Comparison of ENCODE assay signal across 12 cellular contexts in the genomic region with DNA sequence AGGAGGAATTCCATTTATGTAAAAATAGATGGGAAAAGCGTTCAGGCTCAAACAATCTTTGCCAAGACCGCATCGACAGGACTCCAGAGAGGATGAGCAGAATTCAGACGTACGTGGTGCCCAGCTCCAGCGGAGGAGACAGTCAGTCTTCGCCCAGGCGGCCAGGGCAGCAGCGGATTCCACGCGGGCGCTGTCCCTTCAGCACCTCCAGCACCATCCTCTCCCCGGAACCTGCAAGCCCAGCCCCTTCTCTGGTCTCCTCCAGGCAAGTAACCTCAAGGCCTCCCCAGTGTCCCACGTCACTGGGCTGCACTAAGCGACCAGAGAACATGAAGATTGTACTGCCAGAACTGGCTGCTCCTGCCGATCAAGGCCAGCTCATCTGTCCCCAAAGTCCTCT. TPM values are rescaled to one million over a fixed set of nuclear protein-coding genes. Genes with fewer than 3 reads are reported as not detected.
DNase-seq lines count a peak whose midpoint lies in the region; ATAC-seq and TF ChIP-seq lines count a peak whose summit lies in the region.
"Had no signal": no experiment of that assay in that cellular context is flagged by ENCODE, and none has a peak within 500 bp of the region (broad histone marks: within the 10 kb centered on the region; RNA-seq: fewer than 3 reads in every experiment).

No MANE protein-coding gene starts in this region.

- peaks cover 38% of the 10 kb centered on the region for H3K4me1 Mint-ChIP-seq in WTC11

- ATAC-seq in WTC11: peak; percentile 28
- ATAC-seq in left ventricle myocardium superior: peak; percentile 72
- no peak for ATAC-seq in HG03196 (IDR thresholded peaks at IDR 0.05; ENCODE audit: unreplicated experiment)

- peak; percentile 45 for DNase-seq in A172 (ENCODE audit: low spot score)
- DNase-seq in Daoy (ENCODE audit: low read depth): peak; percentile 63
- peak; percentile 71 for DNase-seq in WTC11 (ENCODE audit: low spot score)
- DNase-seq in left ventricle myocardium superior: peak; percentile 64
- DNase-seq in NCI-H2171 (lab: John Stamatoyannopoulos, UW): no peak
- no peak for DNase-seq in NCI-H526 treated with DMSO at 0.1 percent for 48 hours (lab: John Stamatoyannopoulos, UW)
- no peak for DNase-seq in superior temporal gyrus (ENCODE audit: extremely low spot score)
- DNase-seq: NCI-H2029 treated with DMSO at 0.1 percent for 48 hours, nucleus accumbens, SHP77 treated with DMSO at 0.1 percent for 48 hours had no signal

- no peak for TF ChIP-seq CTCF in WTC11 (IDR thresholded peaks at IDR 0.05)

- POLR2A ChIA-PET in WTC11 (lab: Charles Lee): no interaction called here

- intact Hi-C loops in left ventricle myocardium superior (cut with micrococcal nuclease): no loop called here

- peaks cover 11% of the 10 kb centered on the region for H3K27me3 Mint-ChIP-seq in WTC11 (ENCODE audit: low read depth)

- H3K36me3 Mint-ChIP-seq in WTC11: no peaks in the 10 kb centered on the region

- CTCF ChIA-PET in WTC11 (lab: Charles Lee): interaction anchor here (1.0 to 1.2 kb wide), 2 partner anchors 8 to 21 kb away, joined by 8 to 13 read pairs; no protein-coding TSS in a partner anchor

- no peak overlapping the region for H3K4me3 Mint-ChIP-seq in WTC11

- H3K27ac Mint-ChIP-seq in WTC11: no peak overlapping the region

- H3K9me3 Mint-ChIP-seq in WTC11: no peaks in the 10 kb centered on the region

TF ChIP-seq in WTC11, 78 proteins besides CTCF, POLR2A, EP300 and RAD21:
- 0 out of 2 replicates have a peak, but pooled peaks have one; percentile 42 for TF ChIP-seq SMAD3 (CRISPR knock-in tag; IDR thresholded peaks at IDR 0.05; ENCODE audit: borderline replicate concordance)
- TF ChIP-seq, protein P1, sequence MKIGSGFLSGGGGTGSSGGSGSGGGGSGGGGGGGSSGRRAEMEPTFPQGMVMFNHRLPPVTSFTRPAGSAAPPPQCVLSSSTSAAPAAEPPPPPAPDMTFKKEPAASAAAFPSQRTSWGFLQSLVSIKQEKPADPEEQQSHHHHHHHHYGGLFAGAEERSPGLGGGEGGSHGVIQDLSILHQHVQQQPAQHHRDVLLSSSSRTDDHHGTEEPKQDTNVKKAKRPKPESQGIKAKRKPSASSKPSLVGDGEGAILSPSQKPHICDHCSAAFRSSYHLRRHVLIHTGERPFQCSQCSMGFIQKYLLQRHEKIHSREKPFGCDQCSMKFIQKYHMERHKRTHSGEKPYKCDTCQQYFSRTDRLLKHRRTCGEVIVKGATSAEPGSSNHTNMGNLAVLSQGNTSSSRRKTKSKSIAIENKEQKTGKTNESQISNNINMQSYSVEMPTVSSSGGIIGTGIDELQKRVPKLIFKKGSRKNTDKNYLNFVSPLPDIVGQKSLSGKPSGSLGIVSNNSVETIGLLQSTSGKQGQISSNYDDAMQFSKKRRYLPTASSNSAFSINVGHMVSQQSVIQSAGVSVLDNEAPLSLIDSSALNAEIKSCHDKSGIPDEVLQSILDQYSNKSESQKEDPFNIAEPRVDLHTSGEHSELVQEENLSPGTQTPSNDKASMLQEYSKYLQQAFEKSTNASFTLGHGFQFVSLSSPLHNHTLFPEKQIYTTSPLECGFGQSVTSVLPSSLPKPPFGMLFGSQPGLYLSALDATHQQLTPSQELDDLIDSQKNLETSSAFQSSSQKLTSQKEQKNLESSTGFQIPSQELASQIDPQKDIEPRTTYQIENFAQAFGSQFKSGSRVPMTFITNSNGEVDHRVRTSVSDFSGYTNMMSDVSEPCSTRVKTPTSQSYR (CRISPR knock-in tag; IDR thresholded peaks at IDR 0.05): peak; percentile 45; the same call in 1 of the 2 replicates
- TF ChIP-seq, protein P2, sequence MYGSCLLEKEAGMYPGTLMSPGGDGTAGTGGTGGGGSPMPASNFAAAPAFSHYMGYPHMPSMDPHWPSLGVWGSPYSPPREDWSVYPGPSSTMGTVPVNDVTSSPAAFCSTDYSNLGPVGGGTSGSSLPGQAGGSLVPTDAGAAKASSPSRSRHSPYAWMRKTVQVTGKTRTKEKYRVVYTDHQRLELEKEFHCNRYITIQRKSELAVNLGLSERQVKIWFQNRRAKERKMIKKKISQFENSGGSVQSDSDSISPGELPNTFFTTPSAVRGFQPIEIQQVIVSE (CRISPR knock-in tag; IDR thresholded peaks at IDR 0.05; ENCODE audit: borderline replicate concordance): no peak
- TF ChIP-seq, protein P3, sequence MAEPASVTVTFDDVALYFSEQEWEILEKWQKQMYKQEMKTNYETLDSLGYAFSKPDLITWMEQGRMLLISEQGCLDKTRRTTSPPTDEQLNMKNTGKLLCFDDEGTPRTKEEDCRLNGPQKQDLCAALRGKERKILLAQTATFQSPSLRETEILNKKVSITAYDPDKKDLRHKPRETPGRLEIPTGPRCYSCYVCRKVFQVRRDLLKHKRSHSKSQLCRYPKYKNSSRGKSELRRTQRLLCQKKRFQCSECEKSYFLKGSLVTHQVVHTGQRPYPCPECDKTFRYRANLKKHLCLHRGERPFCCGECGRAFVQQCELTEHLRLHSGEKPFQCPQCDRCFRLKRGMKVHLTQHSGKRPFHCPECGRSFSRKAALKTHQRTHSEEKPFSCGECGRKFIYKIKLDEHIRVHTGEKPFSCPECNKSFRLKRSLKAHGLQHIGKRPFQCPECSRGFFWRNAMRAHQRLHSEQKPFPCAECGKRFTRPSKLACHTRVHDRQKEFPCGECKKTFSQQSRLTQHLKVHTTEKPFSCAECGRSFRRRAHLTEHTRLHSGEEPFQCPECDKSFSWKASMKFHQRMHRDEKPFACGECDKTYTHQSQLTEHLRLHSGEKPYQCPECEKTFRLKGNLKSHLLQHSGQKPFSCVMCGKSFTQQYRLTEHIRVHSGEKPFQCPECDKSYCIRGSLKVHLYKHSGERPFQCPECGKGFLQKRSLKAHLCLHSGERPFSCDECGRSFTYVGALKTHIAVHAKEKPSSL (CRISPR knock-in tag; conservative IDR thresholded peaks at IDR 0.05): no peak

RNA-seq across cellular contexts. Expression of a gene that starts 2.8 kb away (rescaled TPM):
- total RNA-seq in A172 (2014; rRNA removed; shearing (Covaris generic)): 0.31 and 0.36 TPM in 2 replicates
- 0.17 TPM in 1 of 2 replicates, not detected in the other for total RNA-seq in Daoy (2014; rRNA removed; shearing (Covaris generic))
- total RNA-seq in WTC11 (2021) (99.8 to 112 TPM (median 108 TPM) in 3 replicates), left ventricle myocardium superior (0.52 TPM)
- total RNA-seq: ureter had no signal

RNA-seq across cellular contexts. Expression of a gene that starts 23.7 kb away (rescaled TPM):
- total RNA-seq in A172 (2014; rRNA removed; shearing (Covaris generic)): 88.1 and 91.0 TPM in 2 replicates
- 3.9 and 6.4 TPM in 2 replicates for total RNA-seq in Daoy (2014; rRNA removed; shearing (Covaris generic))
- 26.0 to 35.7 TPM (median 34.9 TPM) in 3 replicates for total RNA-seq in WTC11 (2021)
- 1,346 TPM for total RNA-seq in left ventricle myocardium superior

RNA-seq across cellular contexts. Expression of a gene that starts 45.4 kb away (rescaled TPM):
- total RNA-seq in A172 (2014; rRNA removed; shearing (Covaris generic)): 67.4 and 70.6 TPM in 2 replicates
- total RNA-seq in Daoy (2014; rRNA removed; shearing (Covaris generic)): 30.6 and 39.0 TPM in 2 replicates
- total RNA-seq in WTC11 (2021) (170 to 210 TPM (median 205 TPM) in 3 replicates), left ventricle myocardium superior (307 TPM)

Comparison
In these comparisons a context has a peak if more than half of its experiments do, and no peak if none do; other contexts are left out.
1. DNase-seq: peak in A172 (single experiment), Daoy (single experiment), WTC11 (single experiment) and left ventricle myocardium superior (single experiment); none in NCI-H2171 (single experiment), NCI-H526 treated with DMSO at 0.1 percent for 48 hours (single experiment) and superior temporal gyrus (single experiment).
2. RNA of a gene that starts 2.8 kb away (total RNA-seq): 99.8 to 112 TPM in WTC11; 0.52 TPM in left ventricle myocardium superior (single experiment), 0.31 to 0.36 TPM in A172 and 0.17 TPM in Daoy; every median in the first group is over 10 times any median in the second.
3. RNA of a gene that starts 23.7 kb away (total RNA-seq): 1,346 TPM in left ventricle myocardium superior (single experiment); 88.1 to 91.0 TPM in A172, 26.0 to 35.7 TPM in WTC11 and 3.9 to 6.4 TPM in Daoy; every median in the first group is over 10 times any median in the second.